In the genomic region with DNA sequence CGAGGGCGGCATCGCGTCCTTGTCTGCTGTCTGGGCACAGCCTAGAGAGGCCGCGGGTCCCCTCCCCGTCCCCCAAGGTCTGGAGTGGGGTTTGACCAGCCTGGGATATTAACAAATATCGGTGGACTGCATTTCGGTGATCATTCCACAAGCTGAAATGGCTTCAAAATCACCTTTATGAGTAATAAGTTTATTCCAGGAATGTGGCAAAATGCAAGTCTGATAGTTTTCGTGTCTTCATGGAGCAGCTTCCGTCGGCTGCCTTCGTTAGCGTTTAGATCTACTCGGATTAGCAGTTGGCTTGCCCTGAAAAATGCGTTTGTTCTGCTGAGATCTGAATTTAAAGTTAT, we compare ENCODE assay signal across 1 cellular context.
TF ChIP-seq lines count a peak whose summit lies in the region.

No MANE protein-coding gene starts in this region.

TF ChIP-seq in IMR-90, 13 proteins besides CTCF, POLR2A, EP300 and RAD21 (continued from another document):
- TF ChIP-seq CHD1 (IDR thresholded peaks at IDR 0.05; ENCODE audit: low read depth, low read length): no peak
- no peak for TF ChIP-seq RCOR1 (IDR thresholded peaks at IDR 0.05; ENCODE audit: insufficient replicate concordance, low read length)
- no peak for TF ChIP-seq FOS (IDR thresholded peaks at IDR 0.05; ENCODE audit: low read depth, low read length)
- no peak for TF ChIP-seq CEBPB (IDR thresholded peaks at IDR 0.05; ENCODE audit: low read depth, low read length)
- no peak for TF ChIP-seq MXI1 (IDR thresholded peaks at IDR 0.05; ENCODE audit: borderline replicate concordance, low read depth, low read length)
- no peak for TF ChIP-seq BHLHE40 (IDR thresholded peaks at IDR 0.05; ENCODE audit: low read depth, low read length)
- no peak for TF ChIP-seq NFE2L2 (IDR thresholded peaks at IDR 0.05; ENCODE audit: low read depth, low read length)
- TF ChIP-seq RFX5 (IDR thresholded peaks at IDR 0.05; ENCODE audit: low read depth, low read length): no peak
- no peak for TF ChIP-seq SMC3 (IDR thresholded peaks at IDR 0.05; ENCODE audit: low read depth, low read length)
- TF ChIP-seq, protein P1, sequence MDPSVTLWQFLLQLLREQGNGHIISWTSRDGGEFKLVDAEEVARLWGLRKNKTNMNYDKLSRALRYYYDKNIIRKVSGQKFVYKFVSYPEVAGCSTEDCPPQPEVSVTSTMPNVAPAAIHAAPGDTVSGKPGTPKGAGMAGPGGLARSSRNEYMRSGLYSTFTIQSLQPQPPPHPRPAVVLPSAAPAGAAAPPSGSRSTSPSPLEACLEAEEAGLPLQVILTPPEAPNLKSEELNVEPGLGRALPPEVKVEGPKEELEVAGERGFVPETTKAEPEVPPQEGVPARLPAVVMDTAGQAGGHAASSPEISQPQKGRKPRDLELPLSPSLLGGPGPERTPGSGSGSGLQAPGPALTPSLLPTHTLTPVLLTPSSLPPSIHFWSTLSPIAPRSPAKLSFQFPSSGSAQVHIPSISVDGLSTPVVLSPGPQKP (IDR thresholded peaks at IDR 0.05; ENCODE audit: borderline replicate concordance, low read depth, low read length): no peak
- TF ChIP-seq, protein P2, sequence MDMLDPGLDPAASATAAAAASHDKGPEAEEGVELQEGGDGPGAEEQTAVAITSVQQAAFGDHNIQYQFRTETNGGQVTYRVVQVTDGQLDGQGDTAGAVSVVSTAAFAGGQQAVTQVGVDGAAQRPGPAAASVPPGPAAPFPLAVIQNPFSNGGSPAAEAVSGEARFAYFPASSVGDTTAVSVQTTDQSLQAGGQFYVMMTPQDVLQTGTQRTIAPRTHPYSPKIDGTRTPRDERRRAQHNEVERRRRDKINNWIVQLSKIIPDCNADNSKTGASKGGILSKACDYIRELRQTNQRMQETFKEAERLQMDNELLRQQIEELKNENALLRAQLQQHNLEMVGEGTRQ (IDR thresholded peaks at IDR 0.05; ENCODE audit: low read depth, low read length): no peak
